ENCODE assay signal across 18 cellular contexts in genomic region chr18:70338890-70339289, GRCh38. TPM values are rescaled to one million over a fixed set of nuclear protein-coding genes. Genes with fewer than 3 reads are reported as not detected.
A peak's percentile ranks its signal among the peaks of the same experiment; 100 is the strongest.
DNase-seq lines count a peak whose midpoint lies in the region; ATAC-seq, FAIRE-seq and TF ChIP-seq lines count a peak whose summit lies in the region.
"Had no signal": no experiment of that assay in that cellular context is flagged by ENCODE, and none has a peak within 500 bp of the region (broad histone marks: within the 10 kb centered on the region; RNA-seq: fewer than 3 reads in every experiment).

No MANE protein-coding gene starts in this region.

- no peak overlapping the region for H3K18ac ChIP-seq in mesenchymal stem cell (ENCODE audit: low read depth in 1 of 2, low read length in 2 of 2)

- no peaks in the 10 kb centered on the region for H3K27me3 ChIP-seq in HepG2 (ENCODE audit: control insufficient read depth in 1 of 2, insufficient read depth in 2 of 2, low read length in 2 of 2)
- no peaks in the 10 kb centered on the region for H3K27me3 ChIP-seq in right lobe of liver
- no peaks in the 10 kb centered on the region for H3K27me3 ChIP-seq in mesenchymal stem cell (ENCODE audit: control insufficient read depth in 1 of 2, insufficient read depth in 1 of 2, low read length in 2 of 2)
- H3K27me3 ChIP-seq in skeletal muscle tissue (ENCODE audit: control insufficient read depth in 3 of 3, insufficient read depth in 3 of 3, low read length in 3 of 3): no peaks in the 10 kb centered on the region
- no peaks in the 10 kb centered on the region for H3K27me3 ChIP-seq in thyroid gland

- no peak overlapping the region for H4K91ac ChIP-seq in mesenchymal stem cell (ENCODE audit: low read length)

- H3K79me1 ChIP-seq in mesenchymal stem cell (replicated peaks; ENCODE audit: low read length, poor library complexity, severe bottlenecking): peaks cover 2% of the 10 kb centered on the region

- DNase-seq in HepG2 (ENCODE audit: low spot score): no peak
- no peak for DNase-seq in right lobe of liver
- no peak for DNase-seq in mesenchymal stem cell
- no peak for DNase-seq in thyroid gland
- no peak for DNase-seq in activated naive CD4-positive, alpha-beta T cell treated with anti-CD3 and anti-CD28 coated beads for 36 hours
- DNase-seq: CD8-positive, alpha-beta T cell; COR-L47; DND-41; GDM1; GOT3; HFFc6 had no signal

- no peak for TF ChIP-seq CTCF in HepG2 (CRISPR knock-in tag; IDR thresholded peaks at IDR 0.05)
- no peak for TF ChIP-seq CTCF in right lobe of liver (IDR thresholded peaks at IDR 0.05)
- no peak for TF ChIP-seq CTCF in thyroid gland (IDR thresholded peaks at IDR 0.05)

- no peak overlapping the region for H3K23ac ChIP-seq in mesenchymal stem cell (ENCODE audit: low read length in 2 of 2)

- peaks cover 14% of the 10 kb centered on the region for H3K79me2 ChIP-seq in HepG2 (ENCODE audit: insufficient read depth, low read length)

- H3K9ac ChIP-seq in HepG2 (ENCODE audit: insufficient read depth, low read depth, low read length) (no peak overlapping the region), mesenchymal stem cell (ENCODE audit: low read length) (no peak overlapping the region), skeletal muscle tissue (ENCODE audit: low read depth in 1 of 3, low read length in 3 of 3) (no peak overlapping the region)

- H3K4me3 Mint-ChIP-seq in activated naive CD4-positive, alpha-beta T cell treated with anti-CD3 and anti-CD28 coated beads for 36 hours: no peak overlapping the region
- H3K4me3 Mint-ChIP-seq: CD14-positive monocyte; CD8-positive, alpha-beta T cell; HFFc6 had no signal

- no TSS peak for BruUV-seq in HepG2 (replicated peaks; lab: Mats Ljungman, UMichigan)

- POLR2A ChIA-PET in HepG2 (lab: Yijun Ruan, JAX): no interaction called here

- peak overlapping the region; percentile 50 for H4K8ac ChIP-seq in mesenchymal stem cell (ENCODE audit: low read length)

- TF ChIP-seq RAD21 in HepG2 (CRISPR knock-in tag; IDR thresholded peaks at IDR 0.05): no peak

- FAIRE-seq in HepG2 (lab: Jason Lieb, UNC): no peak
- FAIRE-seq: GM12892 had no signal

- H3K27ac ChIP-seq in HepG2 (ENCODE audit: extremely low read length, insufficient read depth, low read length): no peak overlapping the region
- no peak overlapping the region for H3K27ac ChIP-seq in right lobe of liver
- no peak overlapping the region for H3K27ac ChIP-seq in mesenchymal stem cell (ENCODE audit: low read length, poor library complexity, severe bottlenecking)
- peak overlapping the region; percentile 85 for H3K27ac ChIP-seq in skeletal muscle tissue (ENCODE audit: low read depth, low read length)
- no peak overlapping the region for H3K27ac ChIP-seq in thyroid gland
- H3K27ac ChIP-seq: 22Rv1, HL-60 had no signal

- H2BK5ac ChIP-seq in mesenchymal stem cell (ENCODE audit: low read depth, low read length, poor library complexity, severe bottlenecking): no peak overlapping the region

- no peak overlapping the region for H3K4ac ChIP-seq in mesenchymal stem cell (ENCODE audit: low read depth in 1 of 2, low read length in 2 of 2)

- H3K36me3 Mint-ChIP-seq in activated naive CD4-positive, alpha-beta T cell treated with anti-CD3 and anti-CD28 coated beads for 36 hours (ENCODE audit: low read depth): no peaks in the 10 kb centered on the region
- H3K36me3 Mint-ChIP-seq: CD14-positive monocyte; CD8-positive, alpha-beta T cell had no signal

- CTCF ChIA-PET in HepG2 (lab: Yijun Ruan, JAX; ENCODE audit: low intra/inter-chr PET ratio, low total read pairs): no interaction called here
- CTCF ChIA-PET in activated naive CD4-positive, alpha-beta T cell treated with anti-CD3 and anti-CD28 coated beads for 36 hours (lab: Charles Lee): interaction anchor here (1.0 kb wide), 1 partner anchor 12 kb away, joined by 3 read pairs; no protein-coding TSS in a partner anchor

- H3K4me1 Mint-ChIP-seq in activated naive CD4-positive, alpha-beta T cell treated with anti-CD3 and anti-CD28 coated beads for 36 hours (ENCODE audit: low read depth): no peaks in the 10 kb centered on the region
- H3K4me1 Mint-ChIP-seq: CD14-positive monocyte had no signal

- no peak overlapping the region for H3K14ac ChIP-seq in mesenchymal stem cell (ENCODE audit: low read length in 2 of 2)

- in situ Hi-C loops in HepG2 (cut with HindIII; ENCODE audit: extremely low pct_ligation_motif_present, low pct_unique_long_range_greater_than_20kb): loop anchor here (5.0 to 10.0 kb wide), 2 partner anchors 38 to 96 kb away; no protein-coding TSS in a partner anchor

- no peaks in the 10 kb centered on the region for H3K9me3 Mint-ChIP-seq in activated naive CD4-positive, alpha-beta T cell treated with anti-CD3 and anti-CD28 coated beads for 36 hours

- H2AFZ ChIP-seq in HepG2 (ENCODE audit: low read length): no peak overlapping the region
- H2AFZ ChIP-seq in mesenchymal stem cell (ENCODE audit: low read depth, low read length): no peak overlapping the region

- no peaks in the 10 kb centered on the region for H4K20me1 ChIP-seq in HepG2 (ENCODE audit: insufficient read depth, low read length)

- H2AK5ac ChIP-seq in mesenchymal stem cell (ENCODE audit: low read length, severe bottlenecking): no peak overlapping the region

- no peak overlapping the region for H3K27ac Mint-ChIP-seq in activated naive CD4-positive, alpha-beta T cell treated with anti-CD3 and anti-CD28 coated beads for 36 hours
- H3K27ac Mint-ChIP-seq: CD14-positive monocyte; CD8-positive, alpha-beta T cell; HFFc6 had no signal

- H3K4me3 ChIP-seq in HepG2 (replicated peaks in 1 of 3; ENCODE audit: insufficient read depth in 1 of 3, low read depth in 2 of 3, low read length in 3 of 3) (no peak overlapping the region), right lobe of liver (no peak overlapping the region), mesenchymal stem cell (ENCODE audit: insufficient read depth in 1 of 2, low read depth in 1 of 2, low read length in 2 of 2) (no peak overlapping the region), skeletal muscle tissue (ENCODE audit: low read length in 3 of 3) (no peak overlapping the region), thyroid gland (replicated peaks in 1 of 3) (no peak overlapping the region)
- H3K4me3 ChIP-seq: HAP-1 had no signal

- H3K4me2 ChIP-seq in HepG2 (ENCODE audit: low read depth, low read length) (no peak overlapping the region), mesenchymal stem cell (ENCODE audit: low read length, poor library complexity, severe bottlenecking) (no peak overlapping the region)

- H2BK12ac ChIP-seq in mesenchymal stem cell (ENCODE audit: low read length in 2 of 2): no peak overlapping the region

- no peak for TF ChIP-seq EP300 in HepG2 (IDR thresholded peaks at IDR 0.05; ENCODE audit: low read depth in 2 of 2, low read length in 2 of 2)
- TF ChIP-seq EP300 in HepG2 (CRISPR knock-in tag; IDR thresholded peaks at IDR 0.05; ENCODE audit: borderline replicate concordance): no peak

- no peak overlapping the region for H2BK120ac ChIP-seq in mesenchymal stem cell (ENCODE audit: low read depth, low read length)

- no peak overlapping the region for H2BK15ac ChIP-seq in mesenchymal stem cell (ENCODE audit: low read depth, poor library complexity, severe bottlenecking)

- no peaks in the 10 kb centered on the region for H3K27me3 Mint-ChIP-seq in activated naive CD4-positive, alpha-beta T cell treated with anti-CD3 and anti-CD28 coated beads for 36 hours (ENCODE audit: low read depth)

- H3K4me1 ChIP-seq in HepG2 (ENCODE audit: insufficient read depth, low read length) (peaks cover 61% of the 10 kb centered on the region), right lobe of liver (peaks cover 0 to 29% (median 11%) of the 10 kb centered on the region in 4 donors), mesenchymal stem cell (ENCODE audit: control insufficient read depth, insufficient read depth, low read depth, low read length) (no peaks in the 10 kb centered on the region), skeletal muscle tissue (ENCODE audit: control insufficient read depth in 3 of 3, insufficient read depth in 3 of 3, low read length in 3 of 3) (peaks cover 5 to 9% (median 6%) of the 10 kb centered on the region in 3 donors), thyroid gland (no peaks in the 10 kb centered on the region)
- H3K4me1 ChIP-seq: HAP-1 had no signal

- H3K36me3 ChIP-seq in HepG2 (replicated peaks in 1 of 2; ENCODE audit: control insufficient read depth in 1 of 2, insufficient read depth in 2 of 2, low read length in 2 of 2) (peaks cover 0 to 4% of the 10 kb centered on the region in 2 experiments; a peak in 2 of 5 replicates), right lobe of liver (no peaks in the 10 kb centered on the region), mesenchymal stem cell (ENCODE audit: control insufficient read depth in 1 of 2, insufficient read depth in 2 of 2, low read depth in 1 of 2, low read length in 2 of 2) (peaks cover 3 to 67% of the 10 kb centered on the region in 2 experiments), skeletal muscle tissue (ENCODE audit: control insufficient read depth in 3 of 3, insufficient read depth in 3 of 3, low read length in 3 of 3) (peaks cover 0 to 3% (median 0%) of the 10 kb centered on the region in 3 donors), thyroid gland (no peaks in the 10 kb centered on the region)
- H3K36me3 ChIP-seq: HAP-1 had no signal

- H3K9me3 ChIP-seq in HepG2 (ENCODE audit: low read length): peaks cover 11% of the 10 kb centered on the region
- H3K9me3 ChIP-seq in right lobe of liver: no peaks in the 10 kb centered on the region
- H3K9me3 ChIP-seq in mesenchymal stem cell (ENCODE audit: control insufficient read depth, low read length): peaks cover 18% of the 10 kb centered on the region
- H3K9me3 ChIP-seq in skeletal muscle tissue (ENCODE audit: control insufficient read depth in 3 of 3, low read length in 3 of 3): peaks cover 0 to 2% (median 0%) of the 10 kb centered on the region in 3 donors
- no peaks in the 10 kb centered on the region for H3K9me3 ChIP-seq in thyroid gland
- H3K9me3 ChIP-seq: HAP-1 had no signal

- intact Hi-C loops in HepG2 (cut with micrococcal nuclease; ENCODE audit: unreplicated experiment) (no loop called here), right lobe of liver (cut with DNase I) (no loop called here), thyroid gland (cut with DNase I) (no loop called here)
- intact Hi-C loops in activated naive CD4-positive, alpha-beta T cell treated with anti-CD3 and anti-CD28 coated beads for 36 hours (cut with micrococcal nuclease): no loop called here

- ATAC-seq in HepG2 (no peak), right lobe of liver (no peak), HG02981 (IDR thresholded peaks at IDR 0.05; ENCODE audit: unreplicated experiment) (no peak)
- ATAC-seq: CD8-positive, alpha-beta T cell had no signal

- TF ChIP-seq POLR2A in HepG2 (IDR thresholded peaks at IDR 0.05; ENCODE audit: insufficient read depth in 1 of 2, low read depth in 2 of 2, low read length in 2 of 2) (no peak), right lobe of liver (IDR thresholded peaks at IDR 0.05) (no peak), thyroid gland (IDR thresholded peaks at IDR 0.05) (no peak)

RNA-seq across cellular contexts. Expression of gene SOCS6, which starts 50.0 kb away (rescaled TPM):
- total RNA-seq in HepG2 (2016; rRNA removed; fragmentation: Illumina TruSeq; extraction: Trizol): 38.3 and 49.0 TPM in 2 replicates
- 5.6 and 6.6 TPM in 2 replicates for total RNA-seq in HepG2 (2016; cell fraction: cytosol; rRNA removed; fragmentation: Illumina TruSeq; extraction: Trizol; ENCODE audit: low read depth)
- 37.6 and 47.6 TPM in 2 replicates for total RNA-seq in HepG2 (2016; cell fraction: insoluble cytoplasmic fraction; rRNA removed; fragmentation: Illumina TruSeq; extraction: Trizol)
- total RNA-seq in HepG2 (2016; cell fraction: membrane; rRNA removed; fragmentation: Illumina TruSeq; extraction: Trizol): 27.3 and 28.4 TPM in 2 replicates
- 30.4 and 31.8 TPM in 2 replicates for total RNA-seq in HepG2 (2016; cell fraction: nucleus; rRNA removed; fragmentation: Illumina TruSeq; extraction: Trizol)
- 16.4 and 18.6 TPM in 2 replicates for polyA plus RNA-seq in HepG2 (2011; rRNA removed)
- polyA plus RNA-seq in HepG2 (2011; cell fraction: cytosol; rRNA removed): 12.9 and 16.3 TPM in 2 replicates
- 11.7 and 13.4 TPM in 2 replicates for polyA plus RNA-seq in HepG2 (2011; cell fraction: nucleus; rRNA removed)
- 16.0 and 19.4 TPM in 2 replicates for polyA plus RNA-seq in HepG2 (2012)
- 3.9 and 4.2 TPM in 2 replicates for polyA plus RNA-seq in HepG2 (2016; cell fraction: cytosol; fragmentation: Illumina TruSeq; extraction: Trizol; ENCODE audit: low read depth)
- 29.0 and 32.7 TPM in 2 replicates for polyA plus RNA-seq in HepG2 (2016; cell fraction: insoluble cytoplasmic fraction; fragmentation: Illumina TruSeq; extraction: Trizol; ENCODE audit: low read depth)
- 13.0 and 13.4 TPM in 2 replicates for polyA plus RNA-seq in HepG2 (2016; cell fraction: membrane; fragmentation: Illumina TruSeq; extraction: Trizol; ENCODE audit: low read depth)
- 29.4 and 30.4 TPM in 2 replicates for polyA plus RNA-seq in HepG2 (2016; cell fraction: nucleus; fragmentation: Illumina TruSeq; extraction: Trizol; ENCODE audit: insufficient read depth, low read depth)
- polyA minus RNA-seq in HepG2 (2011; rRNA and poly(A)+ RNA removed; ENCODE audit: low replicate concordance): 25.5 and 66.8 TPM in 2 replicates
- polyA minus RNA-seq in HepG2 (2011; cell fraction: cytosol; rRNA and poly(A)+ RNA removed): 23.0 and 28.6 TPM in 2 replicates
- 53.8 and 56.2 TPM in 2 replicates for polyA minus RNA-seq in HepG2 (2011; cell fraction: nucleus; rRNA and poly(A)+ RNA removed)
- total RNA-seq in right lobe of liver: 10 to 100 TPM; 11.7 to 18.0 (median 14.0) TPM
- 14.7 TPM for polyA plus RNA-seq in mesenchymal stem cell (2013, experiment 1 of 2)
- polyA plus RNA-seq in mesenchymal stem cell (2013, experiment 2 of 2): 13.9 TPM
- total RNA-seq in skeletal muscle tissue: 17.7 TPM
- total RNA-seq in thyroid gland: 10 to 100 TPM; 20.7 to 25.6 (median 23.6) TPM
- under 1 TPM; 0.42 to 0.60 TPM for total RNA-seq in activated naive CD4-positive, alpha-beta T cell treated with anti-CD3 and anti-CD28 coated beads for 36 hours

Comparison
In these comparisons a context has a peak if more than half of its experiments do, and no peak if none do; other contexts are left out.
1. RNA of gene SOCS6, which starts 50.0 kb away (total RNA-seq): 5.6 to 49.0 TPM in HepG2, 20.7 to 25.6 TPM in thyroid gland, 17.7 TPM in skeletal muscle tissue (single experiment) and 11.7 to 18.0 TPM in right lobe of liver; 0.42 to 0.60 TPM in activated naive CD4-positive, alpha-beta T cell treated with anti-CD3 and anti-CD28 coated beads for 36 hours; every median in the first group is over 4 times any median in the second.